ENCODE assay signal across 15 cellular contexts in the genomic region with DNA sequence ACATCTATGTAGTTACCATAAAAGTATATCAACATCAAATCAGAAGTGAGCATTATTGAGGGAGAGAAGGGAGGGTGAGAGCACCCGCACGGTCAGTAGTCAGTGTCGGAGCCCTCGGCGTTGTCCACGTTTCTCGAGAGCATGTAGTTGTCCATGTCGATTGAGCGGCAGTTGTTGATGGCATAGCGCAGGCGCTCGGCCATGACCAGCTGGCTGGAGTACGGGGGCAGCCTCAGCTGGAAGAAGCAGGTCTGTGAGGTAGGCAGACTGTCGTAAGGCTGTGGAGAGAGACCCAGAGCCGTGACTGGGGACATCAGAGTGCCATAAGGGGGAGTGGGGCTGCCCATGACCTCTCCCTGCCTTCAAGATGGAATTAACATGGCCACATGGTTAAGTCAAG. TPM values are rescaled to one million over a fixed set of nuclear protein-coding genes. Genes with fewer than 3 reads are reported as not detected.
"Had no signal": no experiment of that assay in that cellular context is flagged by ENCODE, and none has a peak within 500 bp of the region (broad histone marks: within the 10 kb centered on the region; RNA-seq: fewer than 3 reads in every experiment).

No MANE protein-coding gene starts in this region.

- H3K4me3 ChIP-seq: ascending aorta, esophagus muscularis mucosa, hepatocyte, left lung, smooth muscle cell, thoracic aorta had no signal

- H3K27me3 Mint-ChIP-seq: activated naive CD8-positive, alpha-beta T cell treated with anti-CD3 and anti-CD28 coated beads, Interleukin-2, amount 50 U/mL, for 24 hours; naive B cell; stimulated activated naive CD8-positive, alpha-beta T cell treated with anti-CD3 and anti-CD28 coated beads, Interleukin-15, amount 100 ng/mL, for 72 hours had no signal

- H3K9me3 Mint-ChIP-seq: activated naive CD8-positive, alpha-beta T cell treated with anti-CD3 and anti-CD28 coated beads, Interleukin-2, amount 50 U/mL, for 24 hours; naive B cell; stimulated activated naive CD8-positive, alpha-beta T cell treated with anti-CD3 and anti-CD28 coated beads, Interleukin-15, amount 100 ng/mL, for 72 hours had no signal

- DNase-seq: activated CD4-positive, alpha-beta T cell treated with anti-CD3 and anti-CD28 coated beads, Interleukin-2, amount 50 U/mL, for 48 hours; activated CD4-positive, CD25-positive, alpha-beta regulatory T cell treated with anti-CD3 and anti-CD28 coated beads, Interleukin-2, amount 50 U/mL, for 72 hours; activated naive CD4-positive, alpha-beta T cell treated with Interleukin-2 at 50 U/mL for 16 hours; activated naive CD8-positive, alpha-beta T cell treated with anti-CD3 and anti-CD28 coated beads, Interleukin-2, amount 50 U/mL, for 24 hours; left lung; mammary epithelial cell; naive B cell; nucleus accumbens; stimulated activated naive CD8-positive, alpha-beta T cell treated with anti-CD3 and anti-CD28 coated beads, Interleukin-15, amount 100 ng/mL, for 72 hours; T1000 had no signal

- H3K4me2 ChIP-seq: hepatocyte, smooth muscle cell had no signal

- H3K4me3 Mint-ChIP-seq: activated naive CD8-positive, alpha-beta T cell treated with anti-CD3 and anti-CD28 coated beads, Interleukin-2, amount 50 U/mL, for 24 hours; stimulated activated naive CD8-positive, alpha-beta T cell treated with anti-CD3 and anti-CD28 coated beads, Interleukin-15, amount 100 ng/mL, for 72 hours had no signal

- H3K27me3 ChIP-seq: ascending aorta, esophagus muscularis mucosa, hepatocyte, left lung had no signal

- H3K27ac Mint-ChIP-seq: stimulated activated naive CD8-positive, alpha-beta T cell treated with anti-CD3 and anti-CD28 coated beads, Interleukin-15, amount 100 ng/mL, for 72 hours had no signal

- H3K27ac ChIP-seq: ascending aorta, hepatocyte, left lung had no signal

- H3K9me3 ChIP-seq: ascending aorta, esophagus muscularis mucosa, left lung, thoracic aorta had no signal

- H2AFZ ChIP-seq: hepatocyte had no signal

- ATAC-seq: activated naive CD8-positive, alpha-beta T cell treated with anti-CD3 and anti-CD28 coated beads, Interleukin-2, amount 50 U/mL, for 24 hours; left lung; stimulated activated naive CD8-positive, alpha-beta T cell treated with anti-CD3 and anti-CD28 coated beads, Interleukin-15, amount 100 ng/mL, for 72 hours had no signal

RNA-seq across cellular contexts. Expression of gene FBXL22, which starts 11.8 kb away (rescaled TPM):
- total RNA-seq: smooth muscle cell had no signal
